8 cellular contexts compared by ENCODE assay signal in the genomic region with DNA sequence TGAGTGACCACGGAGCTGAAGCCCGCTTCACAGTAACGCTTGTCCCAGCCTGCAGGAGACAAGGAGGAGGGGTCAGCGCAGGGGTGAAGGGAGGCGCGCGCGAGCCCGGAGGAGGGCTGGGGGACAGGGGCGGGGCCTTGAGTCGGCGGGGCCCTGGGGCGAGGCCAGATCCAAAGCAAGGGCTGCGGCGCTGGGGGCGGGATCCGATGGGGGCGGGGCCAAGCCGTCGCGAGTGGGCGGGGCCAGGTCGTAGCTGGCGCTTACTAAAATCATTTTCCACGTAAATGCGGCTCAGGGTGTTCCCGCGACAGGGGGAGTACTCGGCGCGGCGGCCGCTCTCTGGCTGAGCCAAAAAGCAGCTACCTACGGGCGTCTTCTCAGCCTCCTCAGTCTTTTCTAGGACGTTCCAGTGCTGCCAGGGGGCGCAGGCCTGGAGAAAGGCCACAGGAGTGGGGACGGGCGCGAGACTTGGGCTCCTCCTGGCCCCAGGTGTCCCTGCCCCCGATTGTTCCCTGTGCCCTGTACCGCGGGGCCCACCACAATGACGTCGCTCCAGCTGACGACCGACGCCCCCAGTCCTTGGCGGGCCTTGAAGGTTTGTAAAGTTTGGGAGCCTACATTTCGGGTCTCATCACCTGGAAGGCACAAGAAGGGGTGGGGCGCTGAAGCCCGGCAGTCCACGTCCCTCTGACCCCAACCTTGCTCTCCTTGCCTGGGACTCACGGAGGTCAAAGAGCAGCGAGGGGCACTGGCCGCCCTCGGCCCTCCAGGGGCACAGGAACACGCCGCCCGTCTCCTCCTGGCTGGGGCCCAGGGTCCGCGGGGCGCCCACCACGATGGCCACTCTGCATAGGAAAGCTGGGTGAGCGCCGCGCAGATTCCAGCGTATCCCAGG. TPM values are rescaled to one million over a fixed set of nuclear protein-coding genes. Genes with fewer than 3 reads are reported as not detected.
DNase-seq lines count a peak whose midpoint lies in the region; ATAC-seq and TF ChIP-seq lines count a peak whose summit lies in the region.

No MANE protein-coding gene starts in this region.

- H3K27me3 ChIP-seq in HUES48 (ENCODE audit: control insufficient read depth, insufficient read depth, low read length) (peaks cover 43% of the 10 kb centered on the region), Panc1 (ENCODE audit: control insufficient read depth, insufficient read depth, low read length) (no peaks in the 10 kb centered on the region)

- H3K9me3 ChIP-seq in ES-I3 (ENCODE audit: control insufficient read depth, insufficient read depth, low read length), result no peaks in the 10 kb centered on the region
- H3K9me3 ChIP-seq in HUES48 (ENCODE audit: control insufficient read depth, insufficient read depth, low read length), result no peaks in the 10 kb centered on the region
- no peaks in the 10 kb centered on the region for H3K9me3 ChIP-seq in Panc1 (ENCODE audit: control insufficient read depth, insufficient read depth, low read depth, low read length)

- no peak for DNase-seq in Panc1 (ENCODE audit: low read depth, low spot score)
- peak; percentile 66 to 74 for DNase-seq in activated T-helper 1 cell treated with anti-CD3 and anti-CD28 coated beads, Interleukin-2, amount 50 U/mL, for 16 hours (ENCODE audit: low read depth in 1 of 2, low spot score in 1 of 2)
- DNase-seq in fibroblast of pulmonary artery (ENCODE audit: low read depth), result peak; percentile 72
- peak; percentile 86 for DNase-seq in stimulated activated naive CD4-positive, alpha-beta T cell treated with Interleukin-2 at 50 U/mL for 16 hours (lab: John Stamatoyannopoulos, UW)

- ATAC-seq in Panc1, result peak; percentile 89
- ATAC-seq in HG02759 (IDR thresholded peaks at IDR 0.05; ENCODE audit: unreplicated experiment), result no peak

- in situ Hi-C loops in Panc1 (cut with HindIII; ENCODE audit: low pct_unique_long_range_greater_than_20kb, low sequenced_read_pairs), result no loop called here

- H3K27ac ChIP-seq in HUES48 (ENCODE audit: low read depth, low read length), result no peak overlapping the region
- H3K27ac ChIP-seq in Panc1 (ENCODE audit: low read length), result no peak overlapping the region

- no peaks in the 10 kb centered on the region for H3K36me3 ChIP-seq in ES-I3 (ENCODE audit: insufficient read depth, low read length)
- no peaks in the 10 kb centered on the region for H3K36me3 ChIP-seq in HUES48 (ENCODE audit: control insufficient read depth, insufficient read depth, low read length)
- no peaks in the 10 kb centered on the region for H3K36me3 ChIP-seq in Panc1 (ENCODE audit: control insufficient read depth, insufficient read depth, low read length)

- no peak overlapping the region for H3K27ac Mint-ChIP-seq in nephron

- H3K4me3 ChIP-seq in HUES48 (ENCODE audit: low read depth, low read length) (peak overlapping the region; percentile 83), Panc1 (ENCODE audit: low read depth in 2 of 2, low read length in 2 of 2) (peak overlapping the region; percentile 50 to 64), fibroblast of pulmonary artery (replicated peaks; ENCODE audit: low read depth, low read length) (peak overlapping the region; percentile 59)

- H3K36me3 Mint-ChIP-seq in nephron (ENCODE audit: low read depth), result no peaks in the 10 kb centered on the region

- TF ChIP-seq CTCF in Panc1 (IDR thresholded peaks at IDR 0.05), result no peak; the same call in 1 of the 2 replicates
- TF ChIP-seq CTCF in fibroblast of pulmonary artery (IDR thresholded peaks at IDR 0.05; ENCODE audit: low read length, missing control alignments), result peak; percentile 20
- TF ChIP-seq CTCF in nephron (IDR thresholded peaks at IDR 0.05; ENCODE audit: unreplicated experiment in 3 of 3), result peak in 2 of 3 experiments; percentile 12 to 29

- BruUV-seq in Panc1 (replicated peaks; lab: Mats Ljungman, UMichigan), result no TSS peak

- CTCF ChIA-PET in Panc1 (lab: Charles Lee), result interaction anchor here (0.6 to 0.7 kb wide), 2 partner anchors 19 to 107 kb away, joined by 3 to 4 read pairs; no protein-coding TSS in a partner anchor

- H3K4me3 Mint-ChIP-seq in nephron, result peak overlapping the region; percentile 83 to 86 (median 85)

- POLR2A ChIA-PET in Panc1 (lab: Charles Lee), result no interaction called here

- intact Hi-C loops in Panc1 (cut with micrococcal nuclease; ENCODE audit: unreplicated experiment), result no loop called here

- H3K4me1 Mint-ChIP-seq in nephron, result peaks cover 4% of the 10 kb centered on the region

- H3K9ac ChIP-seq in ES-I3 (ENCODE audit: low read depth, low read length) (peak overlapping the region; percentile 72), HUES48 (ENCODE audit: low read depth, low read length) (peak overlapping the region; percentile 31; the same call in 1 of the 2 replicates)

- H3K4me1 ChIP-seq in ES-I3 (ENCODE audit: insufficient read depth, low read length), result peaks cover 16% of the 10 kb centered on the region
- H3K4me1 ChIP-seq in HUES48 (ENCODE audit: control insufficient read depth, insufficient read depth, low read length), result peaks cover 4% of the 10 kb centered on the region; the same call in 1 of the 2 replicates
- peaks cover 2% of the 10 kb centered on the region; the same call in 1 of the 2 replicates for H3K4me1 ChIP-seq in Panc1 (ENCODE audit: control insufficient read depth, insufficient read depth, low read length)

- H3K27me3 Mint-ChIP-seq in nephron (ENCODE audit: low read depth), result peaks cover 37% of the 10 kb centered on the region

- H3K9me3 Mint-ChIP-seq in nephron, result no peaks in the 10 kb centered on the region

RNA-seq across cellular contexts. Expression of a gene that starts 3.9 kb away (rescaled TPM):
- 2.4 TPM for total RNA-seq in Panc1 (2021; ENCODE audit: unreplicated experiment)
- polyA plus RNA-seq in Panc1 (2012; ENCODE audit: insufficient read length), result 2.1 TPM

RNA-seq across cellular contexts. Expression of a gene that starts 21.9 kb away (rescaled TPM):
- total RNA-seq in Panc1 (2021; ENCODE audit: unreplicated experiment), result 7.6 TPM
- 11.9 TPM for polyA plus RNA-seq in Panc1 (2012; ENCODE audit: insufficient read length)

RNA-seq across cellular contexts. Expression of a gene that starts 40.4 kb away (rescaled TPM):
- total RNA-seq in Panc1 (2021; ENCODE audit: unreplicated experiment), result 304 TPM
- polyA plus RNA-seq in Panc1 (2012; ENCODE audit: insufficient read length), result 858 TPM
